ENCODE assay signal across 9 cellular contexts in genomic region chr18:79575891-79576685, GRCh38.
DNase-seq lines count a peak whose midpoint lies in the region; ATAC-seq and TF ChIP-seq lines count a peak whose summit lies in the region.
"Had no signal": no experiment of that assay in that cellular context is flagged by ENCODE, and none has a peak within 500 bp of the region (broad histone marks: within the 10 kb centered on the region; RNA-seq: fewer than 3 reads in every experiment).

No MANE protein-coding gene starts in this region.

- H3K4me2 ChIP-seq in GM23248 (ENCODE audit: unreplicated experiment), result no peak overlapping the region
- H3K4me2 ChIP-seq: smooth muscle cell had no signal

- peak; percentile 8 for TF ChIP-seq CTCF in fibroblast of villous mesenchyme (IDR thresholded peaks at IDR 0.05; ENCODE audit: insufficient read depth, low read depth, low read length)

- no peaks in the 10 kb centered on the region for H4K20me1 ChIP-seq in GM23248 (ENCODE audit: insufficient read depth)

- no peaks in the 10 kb centered on the region for H3K9me2 ChIP-seq in GM23248 (ENCODE audit: insufficient read depth)

- in situ Hi-C loops in GM23248 (cut with MboI), result no loop called here

- peak overlapping the region; percentile 22; the same call in 1 of the 2 replicates for H2AFZ ChIP-seq in GM23248

- H3K79me2 ChIP-seq in GM23248 (ENCODE audit: insufficient read depth), result no peaks in the 10 kb centered on the region

- no peak overlapping the region for H3K27ac ChIP-seq in GM23248
- H3K27ac ChIP-seq in rectal smooth muscle tissue (ENCODE audit: low read depth, low read length), result peak overlapping the region; percentile 19

- peaks cover under 1% of the 10 kb centered on the region; the same call in 1 of the 2 replicates for H3K4me1 ChIP-seq in GM23248 (ENCODE audit: insufficient read depth)
- peaks cover 12% of the 10 kb centered on the region for H3K4me1 ChIP-seq in rectal smooth muscle tissue (ENCODE audit: control insufficient read depth, insufficient read depth, low read length)

- WGBS in GM23248 (ENCODE audit: low coverage in 1 of 2, low lambda C conversion rate in 2 of 2, missing lambda C conversion rate in 2 of 2), 2 experiments, result 39 to 43% methylated on average over 44 of the region's 44 CpGs

- no peaks in the 10 kb centered on the region for H3K27me3 ChIP-seq in GM23248 (replicated peaks; ENCODE audit: insufficient read depth)
- no peaks in the 10 kb centered on the region for H3K27me3 ChIP-seq in rectal smooth muscle tissue (ENCODE audit: control insufficient read depth, insufficient read depth, low read length)

- 0 out of 2 replicates have a peak overlapping the region, but pooled peaks have one; percentile 2 for H3K4me3 ChIP-seq in GM23248
- H3K4me3 ChIP-seq in fibroblast of villous mesenchyme (ENCODE audit: low read depth, low read length), result no peak overlapping the region
- H3K4me3 ChIP-seq in rectal smooth muscle tissue (ENCODE audit: low read length), result no peak overlapping the region
- H3K4me3 ChIP-seq: smooth muscle cell had no signal

- H3K9me3 ChIP-seq in GM23248 (ENCODE audit: low read depth), result peaks cover 3% of the 10 kb centered on the region

- peak overlapping the region; percentile 37; the same call in 1 of the 2 replicates for H3K9ac ChIP-seq in GM23248
- H3K9ac ChIP-seq in rectal smooth muscle tissue (ENCODE audit: low read length), result no peak overlapping the region

- no peak for ATAC-seq in HG03439 (IDR thresholded peaks at IDR 0.05; ENCODE audit: unreplicated experiment)

- no peaks in the 10 kb centered on the region for H3F3A ChIP-seq in GM23248 (ENCODE audit: insufficient read depth)

- DNase-seq in GM23248 (peak; percentile 76), NCI-H748 treated with DMSO at 0.1 percent for 48 hours (lab: John Stamatoyannopoulos, UW) (peak; percentile 42), fibroblast of villous mesenchyme (ENCODE audit: low read depth) (peak; percentile 56), iPS-NIHi7 (ENCODE audit: extremely low spot score) (no peak), NOMO-1 (lab: John Stamatoyannopoulos, UW; ENCODE audit: unreplicated experiment in 2 of 2) (no peak), SW 1271 (lab: John Stamatoyannopoulos, UW) (no peak)

- H3K36me3 ChIP-seq in GM23248 (ENCODE audit: low read depth) (no peaks in the 10 kb centered on the region), rectal smooth muscle tissue (ENCODE audit: control insufficient read depth, insufficient read depth, low read length) (no peaks in the 10 kb centered on the region)

Comparison
In these comparisons a context has a peak if more than half of its experiments do, and no peak if none do; other contexts are left out.
1. DNase-seq: peak in GM23248 (single experiment), NCI-H748 treated with DMSO at 0.1 percent for 48 hours (single experiment) and fibroblast of villous mesenchyme (single experiment); none in iPS-NIHi7 (single experiment), NOMO-1 (0 of 2) and SW 1271 (0 of 2).